Comparison of ENCODE assay signal across 12 cellular contexts in genomic region chr10:87896216-87896615, GRCh38.
"Had no signal": no experiment of that assay in that cellular context is flagged by ENCODE, and none has a peak within 500 bp of the region (broad histone marks: within the 10 kb centered on the region; RNA-seq: fewer than 3 reads in every experiment).

No MANE protein-coding gene starts in this region.

- H3K27me3 ChIP-seq: body of pancreas, upper lobe of right lung had no signal

- H3K27ac ChIP-seq: body of pancreas, upper lobe of right lung had no signal

- ATAC-seq: activated CD4-positive, alpha-beta T cell treated with anti-CD3 and anti-CD28 coated beads for 36 hours; activated naive CD4-positive, alpha-beta T cell treated with anti-CD3 and anti-CD28 coated beads, Interleukin-2, amount 50 U/mL, for 72 hours; body of pancreas; stimulated activated naive B cell treated with anti-CD40 and anti-IgM and Interleukin-4, amounts not matched to agents 10 μg/mL and 1 μg/mL and 100 μg/mL, for 72 hours; upper lobe of right lung; WTC11 had no signal

- H3K4me3 ChIP-seq: body of pancreas, upper lobe of right lung had no signal

- DNase-seq: activated CD4-positive, alpha-beta T cell treated with anti-CD3 and anti-CD28 coated beads for 36 hours; activated CD4-positive, alpha-beta T cell treated with anti-CD3 and anti-CD28 coated beads, Interleukin-2, amount 50 U/mL, for 48 hours; activated gamma-delta T cell treated with Interleukin-2 at 50 U/mL for 16 hours; amniotic stem cell; body of pancreas; caudate nucleus; foreskin melanocyte; posterior cingulate gyrus; stimulated activated naive B cell treated with anti-CD40 and anti-IgM and Interleukin-4, amounts not matched to agents 10 μg/mL and 1 μg/mL and 100 μg/mL, for 72 hours; upper lobe of right lung had no signal

- H3K9me3 ChIP-seq: body of pancreas, upper lobe of right lung had no signal
